ENCODE assay signal across 13 cellular contexts in the genomic region with DNA sequence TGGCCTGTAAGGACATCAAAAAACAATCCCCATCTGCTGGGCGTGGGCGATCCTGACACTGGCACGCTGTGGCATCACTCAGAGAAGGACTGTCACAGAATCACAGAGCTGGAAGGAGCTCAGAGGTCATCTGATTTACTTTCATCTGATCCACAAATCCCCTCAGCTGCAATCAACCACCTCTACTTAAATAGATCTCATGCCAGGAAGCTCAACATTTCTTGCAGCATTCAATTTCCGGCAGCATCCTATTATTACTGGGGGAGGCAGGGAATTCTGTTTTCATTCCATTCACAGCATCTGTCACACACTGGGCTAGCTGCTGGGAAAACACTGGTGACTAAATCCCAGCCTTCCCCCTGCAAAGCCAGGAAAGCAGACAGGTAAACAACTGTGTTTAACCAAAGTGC. TPM values are rescaled to one million over a fixed set of nuclear protein-coding genes. Genes with fewer than 3 reads are reported as not detected.
A peak's percentile ranks its signal among the peaks of the same experiment; 100 is the strongest.
DNase-seq lines count a peak whose midpoint lies in the region; ATAC-seq and TF ChIP-seq lines count a peak whose summit lies in the region.
"Had no signal": no experiment of that assay in that cellular context is flagged by ENCODE, and none has a peak within 500 bp of the region (broad histone marks: within the 10 kb centered on the region; RNA-seq: fewer than 3 reads in every experiment).

No MANE protein-coding gene starts in this region.

- no peaks in the 10 kb centered on the region for H3K27me3 Mint-ChIP-seq in brain
- peaks cover 10% of the 10 kb centered on the region for H3K27me3 Mint-ChIP-seq in osteocyte (ENCODE audit: unreplicated experiment)

- H3K36me3 Mint-ChIP-seq in brain (no peaks in the 10 kb centered on the region), osteocyte (ENCODE audit: unreplicated experiment) (no peaks in the 10 kb centered on the region)

- peak overlapping the region; percentile 65 to 98 (median 92) for H3K27ac Mint-ChIP-seq in brain
- no peak overlapping the region for H3K27ac Mint-ChIP-seq in osteocyte (ENCODE audit: unreplicated experiment)
- H3K27ac Mint-ChIP-seq: activated naive CD4-positive, alpha-beta T cell treated with anti-CD3 and anti-CD28 coated beads for 36 hours had no signal

- TF ChIP-seq CTCF in brain (conservative IDR thresholded peaks at IDR 0.05) (no peak), osteocyte (IDR thresholded peaks at IDR 0.05) (no peak)

- peaks cover 71% of the 10 kb centered on the region for H3K4me1 Mint-ChIP-seq in brain
- peaks cover 6% of the 10 kb centered on the region for H3K4me1 Mint-ChIP-seq in osteocyte (ENCODE audit: unreplicated experiment)

- H3K9me3 Mint-ChIP-seq in brain, result no peaks in the 10 kb centered on the region
- H3K9me3 Mint-ChIP-seq in osteocyte (ENCODE audit: unreplicated experiment), result no peaks in the 10 kb centered on the region

- ATAC-seq in HG03095 (IDR thresholded peaks at IDR 0.05; ENCODE audit: unreplicated experiment), result no peak
- ATAC-seq: gastrocnemius medialis, GM12878, upper lobe of right lung had no signal

- DNase-seq in NCI-H1417 (lab: John Stamatoyannopoulos, UW) (peak in 2 of 3 experiments; percentile 73 to 92), NCI-H446 (lab: John Stamatoyannopoulos, UW) (peak; percentile 38 to 42), osteocyte (ENCODE audit: extremely low spot score, unreplicated experiment) (peak; percentile 36), HUDEP-2 (lab: John Stamatoyannopoulos, UW; ENCODE audit: unreplicated experiment in 76 of 76) (no peak), NCI-H2107 (lab: John Stamatoyannopoulos, UW) (no peak)
- DNase-seq: activated naive CD4-positive, alpha-beta T cell treated with anti-CD3 and anti-CD28 coated beads for 36 hours; gastrocnemius medialis; MG63; NCI-H526 treated with DMSO at 0.1 percent for 48 hours; upper lobe of right lung had no signal

- H3K4me3 Mint-ChIP-seq in brain (peak overlapping the region in 2 of 5 experiments; percentile 7 to 62), osteocyte (ENCODE audit: unreplicated experiment) (no peak overlapping the region)
- H3K4me3 Mint-ChIP-seq: activated naive CD4-positive, alpha-beta T cell treated with anti-CD3 and anti-CD28 coated beads for 36 hours had no signal

RNA-seq across cellular contexts. Expression of a gene that starts 38.3 kb away (rescaled TPM):
- polyA plus RNA-seq in brain (ENCODE audit: insufficient read depth, low read depth, low replicate concordance), result 34.4 TPM
- 0.78 and 0.91 TPM in 2 replicates for total RNA-seq in osteocyte

Comparison
In these comparisons a context has a peak if more than half of its experiments do, and no peak if none do; other contexts are left out.
1. DNase-seq: peak in NCI-H1417 (2 of 3), NCI-H446 (2 of 2) and osteocyte (single experiment); none in HUDEP-2 (0 of 76) and NCI-H2107 (single experiment).